8 cellular contexts compared by ENCODE assay signal in the genomic region with DNA sequence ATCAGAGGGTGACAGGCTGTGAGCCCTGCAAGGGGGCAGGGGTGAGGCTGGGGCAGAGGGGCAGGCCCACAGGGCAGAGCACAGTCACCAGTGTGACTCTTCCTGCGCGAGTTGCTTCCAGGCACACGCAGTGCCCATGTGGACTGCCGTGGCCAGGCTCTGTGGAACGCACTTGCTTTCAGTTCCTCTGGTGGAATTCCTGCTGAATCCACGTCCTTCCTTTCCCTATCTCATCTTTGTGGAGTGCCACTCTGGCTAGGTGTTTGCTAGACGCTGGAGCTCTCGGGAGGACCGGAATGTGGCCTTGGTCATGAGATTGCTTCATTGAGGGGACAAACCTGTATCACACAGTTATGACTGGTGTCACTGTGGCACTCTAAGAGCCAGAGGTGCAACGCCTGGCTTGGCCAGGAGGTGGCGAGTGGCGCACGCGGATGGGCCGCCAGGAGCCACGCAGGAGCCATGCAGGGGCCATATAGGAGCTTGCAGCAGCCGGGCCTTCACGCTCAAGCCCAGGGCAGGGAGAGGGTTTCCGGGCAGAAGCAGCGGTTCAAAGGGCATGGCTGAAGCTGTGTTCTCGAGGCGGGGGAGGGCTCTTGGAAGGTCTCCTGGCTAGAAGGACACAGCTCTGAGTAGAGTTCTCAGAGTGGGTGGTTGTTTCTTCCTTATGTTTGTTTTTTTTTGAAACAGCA. TPM values are rescaled to one million over a fixed set of nuclear protein-coding genes. Genes with fewer than 3 reads are reported as not detected.
DNase-seq lines count a peak whose midpoint lies in the region; ATAC-seq, FAIRE-seq and TF ChIP-seq lines count a peak whose summit lies in the region.

No MANE protein-coding gene starts in this region.

- peaks cover 6% of the 10 kb centered on the region; the same call in 2 of the 3 replicates for H3K4me1 ChIP-seq in A549

- WGBS in A549 (ENCODE audit: missing lambda C conversion rate): 23% methylated on average over 16 of the region's 22 CpGs

- POLR2A ChIA-PET in A549 (lab: Yijun Ruan, JAX): interaction anchor here (1.0 kb wide), 1 partner anchor 36 kb away, joined by 5 read pairs; the partner anchor contains the start of gene TBC1D22A

- CTCF ChIA-PET in A549 (lab: Yijun Ruan, JAX): interaction anchor here (0.6 to 3.1 kb wide), 31 partner anchors 9 to 1343 kb away, joined by 3 to 19 read pairs (median 4); partner anchors contain the start of genes CERK and TBC1D22A

- no peaks in the 10 kb centered on the region for H3K9me3 ChIP-seq in A549

- peaks cover 4% of the 10 kb centered on the region for H3K36me3 Mint-ChIP-seq in chondrocyte (ENCODE audit: low read depth)

- DNase-seq in A549 (ENCODE audit: low read depth in 1 of 2, low spot score in 1 of 2) (peak; percentile 66), GM19240 (ENCODE audit: insufficient read length, low spot score) (peak; percentile 59), NCI-H2227 (lab: John Stamatoyannopoulos, UW; ENCODE audit: unreplicated experiment) (peak; percentile 75), chondrocyte (ENCODE audit: low spot score) (no peak), left kidney (ENCODE audit: low read depth, low spot score) (peak; percentile 88), DMS153 (lab: John Stamatoyannopoulos, UW) (no peak)
- DNase-seq in activated CD4-positive, alpha-beta T cell treated with anti-CD3 and anti-CD28 coated beads for 4 hours: peak; percentile 56 to 78
- DNase-seq in stimulated activated CD4-positive, alpha-beta T cell treated with anti-CD3 and anti-CD28 coated beads, Interleukin-4, amount 100 ng/mL, for 1 hour: peak; percentile 78

- H3K4me1 Mint-ChIP-seq in chondrocyte (ENCODE audit: low read depth): peaks cover 36% of the 10 kb centered on the region

- H3K4me2 ChIP-seq in A549: no peak overlapping the region

- H3K27ac ChIP-seq in A549: peak overlapping the region in 1 of 2 experiments; percentile 77; a peak in 3 of 6 replicates

- no peak for FAIRE-seq in A549 (lab: Jason Lieb, UNC)

- H3K4me3 Mint-ChIP-seq in chondrocyte (ENCODE audit: unreplicated experiment): no peak overlapping the region

- no peak overlapping the region for H3K4me3 ChIP-seq in A549

- peak; percentile 86 to 94 for ATAC-seq in A549

- TF ChIP-seq CTCF in A549 (IDR thresholded peaks at IDR 0.05) (peak; percentile 62), chondrocyte (IDR thresholded peaks at IDR 0.05) (peak; percentile 97)

- no peak overlapping the region for H3K27ac Mint-ChIP-seq in chondrocyte (ENCODE audit: unreplicated experiment)

- no peak for TF ChIP-seq POLR2A in A549 (IDR thresholded peaks at IDR 0.05; ENCODE audit: low read length)

- TF ChIP-seq RAD21 in A549 (conservative IDR thresholded peaks at IDR 0.05 in 1 of 2, IDR thresholded peaks at IDR 0.05 in 1 of 2): peak; percentile 81 to 85

- no peak for TF ChIP-seq EP300 in A549 (IDR thresholded peaks at IDR 0.05)

- H3K9me3 Mint-ChIP-seq in chondrocyte (ENCODE audit: low read depth): no peaks in the 10 kb centered on the region

- H3K27me3 Mint-ChIP-seq in chondrocyte (ENCODE audit: low read depth): no peaks in the 10 kb centered on the region

TF ChIP-seq in A549, 52 proteins besides CTCF, POLR2A, EP300 and RAD21:
- TF ChIP-seq FOSB (CRISPR knock-in tag; IDR thresholded peaks at IDR 0.05): no peak
- TF ChIP-seq TP53 (CRISPR knock-in tag; IDR thresholded peaks at IDR 0.05): no peak
- peak; percentile 48; the same call in 1 of the 2 replicates for TF ChIP-seq MAX (IDR thresholded peaks at IDR 0.05)
- peak; percentile 69 for TF ChIP-seq SMC3 (IDR thresholded peaks at IDR 0.05)
- no peak for TF ChIP-seq JUNB (IDR thresholded peaks at IDR 0.05)
- TF ChIP-seq FOSL2 (IDR thresholded peaks at IDR 0.05): no peak
- TF ChIP-seq FOSL2 (CRISPR knock-in tag; IDR thresholded peaks at IDR 0.05): no peak

RNA-seq across cellular contexts. Expression of gene TBC1D22A, which starts 36.1 kb away (rescaled TPM):
- polyA plus RNA-seq in A549 (2011; rRNA removed): 10.4 and 10.8 TPM in 2 replicates
- polyA plus RNA-seq in A549 (2012; cell fraction: cytosol; rRNA removed): 11.2 and 11.7 TPM in 2 replicates
- 11.0 and 12.8 TPM in 2 replicates for polyA plus RNA-seq in A549 (2012; cell fraction: nucleus; rRNA removed)
- polyA plus RNA-seq in A549 (2017; fragmentation: RNase III; extraction: RNeasy Plus Mini Kit Qiagen cat#74134 plus additional on column Dnase treatment): 8.2 to 9.7 TPM (median 8.9 TPM) in 3 replicates
- 8.2 and 12.6 TPM in 2 replicates for polyA minus RNA-seq in A549 (2011; rRNA and poly(A)+ RNA removed)
- total RNA-seq in chondrocyte: 18.9 to 21.1 TPM (median 18.9 TPM) in 3 replicates

Comparison
In these comparisons a context has a peak if more than half of its experiments do, and no peak if none do; other contexts are left out.
1. DNase-seq: peak in A549 (2 of 2), GM19240 (single experiment), NCI-H2227 (single experiment), activated CD4-positive, alpha-beta T cell treated with anti-CD3 and anti-CD28 coated beads for 4 hours (2 of 2), left kidney (single experiment) and stimulated activated CD4-positive, alpha-beta T cell treated with anti-CD3 and anti-CD28 coated beads, Interleukin-4, amount 100 ng/mL, for 1 hour (single experiment); none in chondrocyte (single experiment) and DMS153 (single experiment).